26 cellular contexts compared by ENCODE assay signal in genomic region chr7:22002731-22003130, GRCh38.
"Had no signal": no experiment of that assay in that cellular context is flagged by ENCODE, and none has a peak within 500 bp of the region (broad histone marks: within the 10 kb centered on the region; RNA-seq: fewer than 3 reads in every experiment).

No MANE protein-coding gene starts in this region.

- H3K36me3 ChIP-seq: brain microvascular endothelial cell had no signal

- H3K4me3 ChIP-seq: PC-9 had no signal

- H3K27me3 ChIP-seq: brain microvascular endothelial cell had no signal

- H3K27ac ChIP-seq: brain microvascular endothelial cell, PC-9 had no signal

- DNase-seq: activated CD4-positive, alpha-beta T cell treated with anti-CD3 and anti-CD28 coated beads for 48 hours; activated CD4-positive, alpha-beta T cell treated with anti-CD3 and anti-CD28 coated beads, Interleukin-2, amount 50 U/mL, for 4 hours; activated CD4-positive, CD25-positive, alpha-beta regulatory T cell treated with anti-CD3 and anti-CD28 coated beads, Interleukin-2, amount 50 U/mL, for 72 hours; activated CD8-positive, alpha-beta T cell treated with anti-CD3 and anti-CD28 coated beads, Interleukin-2, amount 10 ng/mL, durations not matched to agents 7 days and 5 days; activated effector memory CD4-positive, alpha-beta T cell treated with anti-CD3 and anti-CD28 coated beads, Interleukin-2, amount 50 U/mL, for 16 hours; activated naive CD4-positive, alpha-beta T cell treated with Interleukin-2 at 50 U/mL for 16 hours; activated naive CD8-positive, alpha-beta T cell treated with anti-CD3 and anti-CD28 coated beads, Interleukin-2, amount 50 U/mL, for 24 hours; activated T-cell treated with anti-CD3 and anti-CD28 coated beads, Interleukin-2, amount 50 U/mL, for 4 hours; amniotic stem cell; brain microvascular endothelial cell; caudate nucleus; IMR-90; Kasumi-1; KBM-7; NCI-H1105 treated with DMSO at 0.1 percent for 48 hours; NCI-H146; NCI-H187 treated with DMSO at 0.1 percent for 48 hours; NCI-H2081 treated with DMSO at 0.1 percent for 48 hours; NCI-H2171 treated with DMSO at 0.1 percent for 48 hours; NCI-H345; NCI-H510A; NCI-H526 treated with DMSO at 0.1 percent for 48 hours; PC-9; SIG-M5; T-helper 17 cell; T-helper 9 cell had no signal
